12 cellular contexts compared by ENCODE assay signal in the genomic region with DNA sequence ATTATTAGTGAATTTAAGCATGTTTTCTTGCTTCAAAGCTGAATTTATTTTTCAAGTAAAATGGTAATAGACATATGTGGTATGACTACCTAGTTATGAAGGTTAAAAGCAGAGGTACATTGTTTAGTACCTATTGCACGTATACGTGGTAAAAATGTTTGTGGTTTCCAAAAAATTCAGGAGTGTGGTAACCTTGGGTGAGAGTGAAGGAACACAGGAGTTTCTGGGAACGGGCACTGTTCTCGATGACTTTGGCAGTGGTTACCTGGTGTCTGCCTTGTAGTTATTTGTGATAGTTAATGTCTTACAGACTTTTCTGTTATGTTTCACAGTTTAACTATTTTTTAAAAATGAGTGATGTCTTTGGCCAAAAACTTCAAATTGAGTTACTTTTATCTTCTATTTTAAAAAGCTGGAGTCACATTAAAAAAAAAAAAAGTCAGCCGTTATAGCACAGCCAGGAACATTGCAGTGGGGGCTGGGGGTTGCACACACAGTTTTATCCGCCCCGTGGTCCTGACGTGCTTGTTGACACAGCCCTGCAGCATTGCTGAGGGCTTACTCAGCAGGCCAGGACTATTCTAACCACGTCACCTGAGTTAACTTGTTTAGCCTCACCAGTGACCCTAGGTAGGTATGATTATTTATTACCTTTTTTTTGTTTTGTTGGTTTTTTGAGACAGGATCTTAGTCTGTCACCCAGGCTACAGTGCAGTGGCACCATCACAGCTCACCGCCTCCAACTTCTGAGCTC. TPM values are rescaled to one million over a fixed set of nuclear protein-coding genes. Genes with fewer than 3 reads are reported as not detected.
DNase-seq lines count a peak whose midpoint lies in the region; ATAC-seq and TF ChIP-seq lines count a peak whose summit lies in the region.
"Had no signal": no experiment of that assay in that cellular context is flagged by ENCODE, and none has a peak within 500 bp of the region (broad histone marks: within the 10 kb centered on the region; RNA-seq: fewer than 3 reads in every experiment).

No MANE protein-coding gene starts in this region.

- no peaks in the 10 kb centered on the region for H3K36me3 ChIP-seq in hepatocyte (replicated peaks; ENCODE audit: insufficient read depth, low read depth)

- no peak overlapping the region for H2AFZ ChIP-seq in hepatocyte

- H3K4me2 ChIP-seq in hepatocyte, result peak overlapping the region; percentile 62

- no peak overlapping the region for H3K4me3 Mint-ChIP-seq in stimulated activated effector memory CD8-positive, alpha-beta T cell treated with anti-CD3 and anti-CD28 coated beads, Interleukin-12 subunit alpha, Interleukin-12 subunit beta, amount 100 ng/mL, for 72 hours
- H3K4me3 Mint-ChIP-seq: activated naive CD8-positive, alpha-beta T cell treated with anti-CD3 and anti-CD28 coated beads, Interleukin-2, amount 10 ng/mL, durations not matched to agents 7 days and 5 days had no signal

- peaks cover 12% of the 10 kb centered on the region for H3K4me1 Mint-ChIP-seq in stimulated activated effector memory CD8-positive, alpha-beta T cell treated with anti-CD3 and anti-CD28 coated beads, Interleukin-12 subunit alpha, Interleukin-12 subunit beta, amount 100 ng/mL, for 72 hours

- TF ChIP-seq CTCF in astrocyte of the cerebellum (IDR thresholded peaks at IDR 0.05; ENCODE audit: low read depth, low read length, missing control alignments) (no peak), hepatocyte (IDR thresholded peaks at IDR 0.05; ENCODE audit: poor library complexity) (no peak)

- no peaks in the 10 kb centered on the region for H3K9me3 Mint-ChIP-seq in stimulated activated effector memory CD8-positive, alpha-beta T cell treated with anti-CD3 and anti-CD28 coated beads, Interleukin-12 subunit alpha, Interleukin-12 subunit beta, amount 100 ng/mL, for 72 hours
- H3K9me3 Mint-ChIP-seq: activated naive CD8-positive, alpha-beta T cell treated with anti-CD3 and anti-CD28 coated beads, Interleukin-2, amount 10 ng/mL, durations not matched to agents 7 days and 5 days had no signal

- peaks cover 100% of the 10 kb centered on the region for H3K36me3 Mint-ChIP-seq in stimulated activated effector memory CD8-positive, alpha-beta T cell treated with anti-CD3 and anti-CD28 coated beads, Interleukin-12 subunit alpha, Interleukin-12 subunit beta, amount 100 ng/mL, for 72 hours

- no peaks in the 10 kb centered on the region for H4K20me1 ChIP-seq in hepatocyte (ENCODE audit: insufficient read depth, poor library complexity, severe bottlenecking)

- H3K9me2 ChIP-seq in hepatocyte (replicated peaks; ENCODE audit: insufficient read depth), result no peaks in the 10 kb centered on the region

- H3K79me2 ChIP-seq in hepatocyte, result peaks cover 81% of the 10 kb centered on the region

- in situ Hi-C loops in astrocyte of the cerebellum (cut with HindIII; ENCODE audit: low sequenced_read_pairs), result loop anchor here (10.0 kb wide), 1 partner anchor 56 kb away; no protein-coding TSS in a partner anchor

- peak; percentile 57 for DNase-seq in HuH-7 (ENCODE audit: low spot score)
- DNase-seq in astrocyte of the cerebellum (ENCODE audit: low read depth), result peak; percentile 68
- peak; percentile 91 for DNase-seq in hepatocyte (ENCODE audit: low spot score)
- no peak for DNase-seq in stimulated activated effector memory CD8-positive, alpha-beta T cell treated with anti-CD3 and anti-CD28 coated beads, Interleukin-12 subunit alpha, Interleukin-12 subunit beta, amount 100 ng/mL, for 72 hours (ENCODE audit: low spot score in 2 of 2)
- no peak for DNase-seq in NCI-H2081 (lab: John Stamatoyannopoulos, UW)
- no peak for DNase-seq in DMS53 (lab: John Stamatoyannopoulos, UW)
- DNase-seq in NCI-H2227 (lab: John Stamatoyannopoulos, UW; ENCODE audit: unreplicated experiment), result no peak
- DNase-seq: activated CD4-positive, alpha-beta T cell treated with anti-CD3 and anti-CD28 coated beads, Interleukin-2, amount 50 U/mL, for 48 hours; activated naive CD8-positive, alpha-beta T cell treated with anti-CD3 and anti-CD28 coated beads, Interleukin-2, amount 10 ng/mL, durations not matched to agents 7 days and 5 days; NCI-H2107 had no signal

- no peaks in the 10 kb centered on the region for H3K9me3 ChIP-seq in hepatocyte (ENCODE audit: low read depth)

- H3K27me3 ChIP-seq in hepatocyte, result no peaks in the 10 kb centered on the region

- 45% methylated on average over 10 of the region's 10 CpGs for WGBS in hepatocyte (ENCODE audit: low lambda C conversion rate, missing lambda C conversion rate)

- peaks cover 32% of the 10 kb centered on the region for H3K4me1 ChIP-seq in hepatocyte (ENCODE audit: insufficient read depth)

- peak overlapping the region; percentile 48 for H3K27ac Mint-ChIP-seq in stimulated activated effector memory CD8-positive, alpha-beta T cell treated with anti-CD3 and anti-CD28 coated beads, Interleukin-12 subunit alpha, Interleukin-12 subunit beta, amount 100 ng/mL, for 72 hours
- H3K27ac Mint-ChIP-seq: activated naive CD8-positive, alpha-beta T cell treated with anti-CD3 and anti-CD28 coated beads, Interleukin-2, amount 10 ng/mL, durations not matched to agents 7 days and 5 days had no signal

- peak overlapping the region; percentile 97 for H3K27ac ChIP-seq in hepatocyte
- H3K27ac ChIP-seq: SK-N-MC had no signal

- no peak for ATAC-seq in stimulated activated effector memory CD8-positive, alpha-beta T cell treated with anti-CD3 and anti-CD28 coated beads, Interleukin-12 subunit alpha, Interleukin-12 subunit beta, amount 100 ng/mL, for 72 hours
- no peak for ATAC-seq in GM21529 (IDR thresholded peaks at IDR 0.05; ENCODE audit: unreplicated experiment)

- H3K4me3 ChIP-seq in astrocyte of the cerebellum (ENCODE audit: low read depth, low read length) (no peak overlapping the region), hepatocyte (no peak overlapping the region)
- H3K4me3 ChIP-seq: SK-N-MC had no signal

RNA-seq across cellular contexts. Expression of gene JPT2, which starts 10.9 kb away (rescaled TPM):
- 52.0 and 56.1 TPM in 2 replicates for total RNA-seq in hepatocyte
- 7.8 and 9.2 TPM in 2 replicates for polyA plus RNA-seq in hepatocyte

RNA-seq across cellular contexts. Expression of gene MAPK8IP3, which starts 17.0 kb away (rescaled TPM):
- 25.4 and 42.3 TPM in 2 replicates for total RNA-seq in hepatocyte
- polyA plus RNA-seq in hepatocyte, result 44.9 and 71.9 TPM in 2 replicates

Comparison
In these comparisons a context has a peak if more than half of its experiments do, and no peak if none do; other contexts are left out.
1. DNase-seq: peak in HuH-7 (single experiment), astrocyte of the cerebellum (single experiment) and hepatocyte (single experiment); none in stimulated activated effector memory CD8-positive, alpha-beta T cell treated with anti-CD3 and anti-CD28 coated beads, Interleukin-12 subunit alpha, Interleukin-12 subunit beta, amount 100 ng/mL, for 72 hours (0 of 2), NCI-H2081 (0 of 2), DMS53 (single experiment) and NCI-H2227 (single experiment).